Comparison of ENCODE assay signal across 18 cellular contexts in the genomic region with DNA sequence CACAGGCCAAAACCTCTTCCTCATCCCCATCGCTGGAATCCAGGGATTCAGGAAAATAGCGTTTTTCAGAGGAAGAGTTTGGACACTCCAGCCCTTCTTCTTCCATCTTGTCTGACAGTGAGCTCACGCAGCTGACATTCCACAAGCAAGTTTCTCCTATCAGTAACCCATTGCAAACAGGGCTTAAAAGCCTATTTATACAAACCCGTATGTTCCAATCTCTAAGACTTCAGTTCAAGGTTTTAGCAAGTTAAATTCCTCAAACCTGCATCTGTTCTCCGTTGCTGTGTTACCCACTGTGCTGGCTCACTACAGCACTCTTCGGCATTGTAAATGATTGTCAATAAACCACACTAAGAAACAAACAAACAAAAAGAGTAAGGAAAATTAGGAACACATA. TPM values are rescaled to one million over a fixed set of nuclear protein-coding genes. Genes with fewer than 3 reads are reported as not detected.
DNase-seq lines count a peak whose midpoint lies in the region; ATAC-seq, FAIRE-seq and TF ChIP-seq lines count a peak whose summit lies in the region.
"Had no signal": no experiment of that assay in that cellular context is flagged by ENCODE, and none has a peak within 500 bp of the region (broad histone marks: within the 10 kb centered on the region; RNA-seq: fewer than 3 reads in every experiment).

No MANE protein-coding gene starts in this region.

- H3K27ac ChIP-seq in Panc1 (ENCODE audit: low read length) (peak overlapping the region; percentile 97), ectodermal cell (ENCODE audit: insufficient read depth, low read depth, low read length, poor library complexity, severe bottlenecking) (peak overlapping the region; percentile 94), pancreas (peak overlapping the region in 2 of 4 donors; percentile 40 to 62)

- peak overlapping the region; percentile 16 to 21; a peak in 3 of 4 replicates for H3K4me3 ChIP-seq in Panc1 (ENCODE audit: low read depth in 2 of 2, low read length in 2 of 2)
- H3K4me3 ChIP-seq in ectodermal cell (ENCODE audit: insufficient read depth, low read depth, low read length) = peak overlapping the region; percentile 17
- peak overlapping the region; percentile 2; the same call in 1 of the 2 replicates for H3K4me3 ChIP-seq in iPS-18c (ENCODE audit: insufficient read depth, low read depth, low read length)
- H3K4me3 ChIP-seq in pancreas = no peak overlapping the region

- no peak for FAIRE-seq in pancreas (lab: Jason Lieb, UNC)
- FAIRE-seq: H54 had no signal

- BruUV-seq in Panc1 (replicated peaks; lab: Mats Ljungman, UMichigan) = no TSS peak

- POLR2A ChIA-PET in Panc1 (lab: Charles Lee) = no interaction called here

- TF ChIP-seq CTCF in Panc1 (IDR thresholded peaks at IDR 0.05) (no peak), pancreas (IDR thresholded peaks at IDR 0.05) (no peak)

- WGBS in ectodermal cell, 2 experiments = 12 to 17% methylated on average over 5 to 6 of the region's 6 CpGs
- 22 to 34% methylated on average over 6 of the region's 6 CpGs for WGBS in pancreas, 2 donors

- intact Hi-C loops in Panc1 (cut with micrococcal nuclease; ENCODE audit: unreplicated experiment) = no loop called here
- intact Hi-C loops in pancreas (cut with DNase I) = no loop called here

- H3K9me3 ChIP-seq in Panc1 (ENCODE audit: control insufficient read depth, insufficient read depth, low read depth, low read length) = peaks cover 14% of the 10 kb centered on the region; the same call in 1 of the 2 replicates
- H3K9me3 ChIP-seq in ectodermal cell (ENCODE audit: control insufficient read depth, low read length) = peaks cover 7% of the 10 kb centered on the region
- H3K9me3 ChIP-seq in iPS-18c (ENCODE audit: control insufficient read depth, insufficient read depth, low read length) = peaks cover 3% of the 10 kb centered on the region
- no peaks in the 10 kb centered on the region for H3K9me3 ChIP-seq in pancreas

- H3K4me1 ChIP-seq in Panc1 (ENCODE audit: control insufficient read depth, insufficient read depth, low read length) (peaks cover 55% of the 10 kb centered on the region), ectodermal cell (ENCODE audit: control insufficient read depth, insufficient read depth, low read length) (peaks cover 22% of the 10 kb centered on the region), pancreas (peaks cover 0 to 33% (median 16%) of the 10 kb centered on the region in 3 donors)

- CTCF ChIA-PET in Panc1 (lab: Charles Lee) = no interaction called here

- in situ Hi-C loops in Panc1 (cut with HindIII; ENCODE audit: low pct_unique_long_range_greater_than_20kb, low sequenced_read_pairs) = no loop called here

- ATAC-seq in Panc1 (no peak), pancreas (peak; percentile 25 to 53 (median 45)), HG03432 (IDR thresholded peaks at IDR 0.05; ENCODE audit: unreplicated experiment) (no peak), HG02840 (IDR thresholded peaks at IDR 0.05; ENCODE audit: low FRiP score, unreplicated experiment) (no peak)
- ATAC-seq: naive thymus-derived CD8-positive, alpha-beta T cell; stimulated activated effector memory CD8-positive, alpha-beta T cell treated with anti-CD3 and anti-CD28 coated beads, Interleukin-12 subunit alpha, Interleukin-12 subunit beta, amount 100 ng/mL, for 72 hours had no signal

- DNase-seq in Panc1 (ENCODE audit: low read depth, low spot score) (no peak), pancreas (no peak)
- DNase-seq in stimulated activated CD4-positive, alpha-beta T cell treated with anti-CD3 and anti-CD28 coated beads, Interleukin-4, amount 100 ng/mL, for 1 hour = no peak
- DNase-seq: activated T-cell treated with anti-CD3 and anti-CD28 coated beads, Interleukin-2, amount 50 U/mL, for 24 hours; CD4-positive, alpha-beta memory T cell; effector CD4-positive, alpha-beta T cell; erythroblast; KBM-7; naive thymus-derived CD8-positive, alpha-beta T cell; NCI-H1436 treated with DMSO at 0.1 percent for 48 hours; NCI-H524 treated with DMSO at 0.1 percent for 48 hours; T1000 had no signal

- H3K36me3 ChIP-seq in Panc1 (ENCODE audit: control insufficient read depth, insufficient read depth, low read length) (peaks cover 11% of the 10 kb centered on the region; the same call in 1 of the 2 replicates), ectodermal cell (ENCODE audit: control insufficient read depth, insufficient read depth, low read length) (peaks cover 27% of the 10 kb centered on the region), pancreas (no peaks in the 10 kb centered on the region)

- H3K27me3 ChIP-seq in Panc1 (ENCODE audit: control insufficient read depth, insufficient read depth, low read length) = no peaks in the 10 kb centered on the region
- H3K27me3 ChIP-seq in ectodermal cell (ENCODE audit: control insufficient read depth, insufficient read depth, low read length, poor library complexity, severe bottlenecking) = no peaks in the 10 kb centered on the region
- no peaks in the 10 kb centered on the region for H3K27me3 ChIP-seq in pancreas

RNA-seq across cellular contexts. Expression of a gene that starts 0.4 kb away (rescaled TPM):
- total RNA-seq in Panc1 (2021; ENCODE audit: unreplicated experiment) = 117 TPM
- 94.4 TPM for polyA plus RNA-seq in Panc1 (2012; ENCODE audit: insufficient read length)
- 36.1 TPM for polyA plus RNA-seq in ectodermal cell (2013, experiment 1 of 4)
- polyA plus RNA-seq in ectodermal cell (2013, experiment 2 of 4) = 42.0 TPM
- polyA plus RNA-seq in ectodermal cell (2013, experiment 3 of 4) = 34.7 TPM
- 37.8 TPM for polyA plus RNA-seq in ectodermal cell (2013, experiment 4 of 4)
- 10 to 100 TPM; 17.2 to 33.1 (median 24.9) TPM for total RNA-seq in pancreas
- 10 to 100 TPM; 16.9 to 18.6 TPM for polyA plus RNA-seq in pancreas

RNA-seq across cellular contexts. Expression of a gene that starts 15.6 kb away (rescaled TPM):
- total RNA-seq in Panc1 (2021; ENCODE audit: unreplicated experiment) = 19.1 TPM
- 35.0 TPM for polyA plus RNA-seq in Panc1 (2012; ENCODE audit: insufficient read length)
- 4.4 TPM for polyA plus RNA-seq in ectodermal cell (2013, experiment 1 of 4)
- 6.2 TPM for polyA plus RNA-seq in ectodermal cell (2013, experiment 2 of 4)
- 3.6 TPM for polyA plus RNA-seq in ectodermal cell (2013, experiment 3 of 4)
- polyA plus RNA-seq in ectodermal cell (2013, experiment 4 of 4) = 4.9 TPM
- 1 to 10 TPM; 1.6 to 4.3 (median 2.3) TPM for total RNA-seq in pancreas
- polyA plus RNA-seq in pancreas = 10 to 100 TPM in 1 of 2 donors, 1 to 10 TPM in 1; 5.7 to 13.2 TPM
- polyA plus RNA-seq: CD4-positive, alpha-beta memory T cell; naive thymus-derived CD8-positive, alpha-beta T cell had no signal

RNA-seq across cellular contexts. Expression of a gene that starts 57.4 kb away (rescaled TPM):
- 123 TPM for total RNA-seq in Panc1 (2021; ENCODE audit: unreplicated experiment)
- 70.3 TPM for polyA plus RNA-seq in Panc1 (2012; ENCODE audit: insufficient read length)
- polyA plus RNA-seq in ectodermal cell (2013, experiment 1 of 4) = 120 TPM
- 115 TPM for polyA plus RNA-seq in ectodermal cell (2013, experiment 2 of 4)
- 95.8 TPM for polyA plus RNA-seq in ectodermal cell (2013, experiment 3 of 4)
- 102 TPM for polyA plus RNA-seq in ectodermal cell (2013, experiment 4 of 4)
- 10 to 100 TPM; 18.6 to 31.2 (median 25.3) TPM for total RNA-seq in pancreas
- polyA plus RNA-seq in pancreas = 10 to 100 TPM; 30.0 to 40.8 TPM

RNA-seq across cellular contexts. Expression of a gene that starts 57.7 kb away (rescaled TPM):
- 103 TPM for total RNA-seq in Panc1 (2021; ENCODE audit: unreplicated experiment)
- 86.7 TPM for polyA plus RNA-seq in Panc1 (2012; ENCODE audit: insufficient read length)
- polyA plus RNA-seq in ectodermal cell (2013, experiment 1 of 4) = 79.2 TPM
- polyA plus RNA-seq in ectodermal cell (2013, experiment 2 of 4) = 79.3 TPM
- polyA plus RNA-seq in ectodermal cell (2013, experiment 3 of 4) = 56.8 TPM
- polyA plus RNA-seq in ectodermal cell (2013, experiment 4 of 4) = 63.4 TPM
- 10 to 100 TPM; 12.8 to 20.1 (median 18.1) TPM for total RNA-seq in pancreas
- 10 to 100 TPM; 30.4 to 34.4 TPM for polyA plus RNA-seq in pancreas

Comparison
In these comparisons a context has a peak if more than half of its experiments do, and no peak if none do; other contexts are left out.
1. ATAC-seq: peak in pancreas (4 of 4); none in Panc1 (single experiment), HG03432 (single experiment) and HG02840 (single experiment).
2. H3K4me3 ChIP-seq: peak in Panc1 (2 of 2), ectodermal cell (single experiment) and iPS-18c (single experiment); none in pancreas (0 of 4).